Comparison of ENCODE assay signal across 16 cellular contexts in the genomic region with DNA sequence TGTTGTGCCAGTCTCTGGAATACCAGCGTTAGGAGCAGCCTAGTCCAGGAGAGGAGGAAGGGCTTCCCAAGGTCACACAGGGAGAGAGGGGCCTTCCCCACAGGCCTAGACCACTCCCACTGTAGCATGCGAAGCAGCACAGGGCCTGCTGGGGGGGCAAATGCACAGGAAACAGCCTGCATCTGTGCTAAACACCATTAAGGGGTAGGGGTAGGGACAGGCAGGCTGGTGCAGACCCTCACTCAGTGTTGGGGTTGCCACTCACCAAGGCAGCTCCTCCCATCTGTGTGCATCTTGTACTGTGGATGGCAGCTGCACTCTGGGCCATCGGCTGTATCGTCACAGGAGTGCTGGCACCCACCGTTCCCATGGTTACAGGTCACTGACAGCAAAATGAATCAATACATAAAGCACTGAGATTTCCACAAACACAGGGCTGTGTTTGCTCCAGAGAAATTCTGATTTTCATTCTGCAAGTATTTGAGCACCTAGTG. TPM values are rescaled to one million over a fixed set of nuclear protein-coding genes. Genes with fewer than 3 reads are reported as not detected.
DNase-seq lines count a peak whose midpoint lies in the region; ATAC-seq and TF ChIP-seq lines count a peak whose summit lies in the region.
"Had no signal": no experiment of that assay in that cellular context is flagged by ENCODE, and none has a peak within 500 bp of the region (broad histone marks: within the 10 kb centered on the region; RNA-seq: fewer than 3 reads in every experiment).

No MANE protein-coding gene starts in this region.

- TF ChIP-seq CTCF in natural killer cell (IDR thresholded peaks at IDR 0.05) (no peak), adrenal gland (IDR thresholded peaks at IDR 0.05) (no peak), dorsolateral prefrontal cortex (IDR thresholded peaks at IDR 0.05 in 54 of 56, conservative IDR thresholded peaks at IDR 0.05 in 2 of 56; ENCODE audit: low read depth in 1 of 56, partially characterized antibody in 56 of 56) (no peak)

- H3K27me3 ChIP-seq in adrenal gland (no peaks in the 10 kb centered on the region), muscle layer of colon (ENCODE audit: control insufficient read depth in 1 of 2, insufficient read depth in 2 of 2, low read length in 2 of 2) (no peaks in the 10 kb centered on the region), dorsolateral prefrontal cortex (no peaks in the 10 kb centered on the region)
- H3K27me3 ChIP-seq: testis had no signal

- H3K9me3 Mint-ChIP-seq in natural killer cell treated with Interleukin-12 subunit alpha and Interleukin-12 subunit beta and Interleukin-15 and Interleukin-18, amount 100 ng/mL, for 72 hours, result no peaks in the 10 kb centered on the region
- H3K9me3 Mint-ChIP-seq in natural killer cell, result no peaks in the 10 kb centered on the region
- H3K9me3 Mint-ChIP-seq: central memory CD8-positive, alpha-beta T cell; effector memory CD8-positive, alpha-beta T cell; mesothelial cell of epicardium had no signal

- no peak overlapping the region for H3K4me3 Mint-ChIP-seq in natural killer cell treated with Interleukin-12 subunit alpha and Interleukin-12 subunit beta and Interleukin-15 and Interleukin-18, amount 100 ng/mL, for 72 hours
- no peak overlapping the region for H3K4me3 Mint-ChIP-seq in natural killer cell
- H3K4me3 Mint-ChIP-seq: central memory CD8-positive, alpha-beta T cell; effector memory CD8-positive, alpha-beta T cell; mesothelial cell of epicardium had no signal

- H3K27ac ChIP-seq in adrenal gland (peak overlapping the region in 1 of 5 donors; percentile 9), muscle layer of colon (ENCODE audit: low read depth, low read length) (peak overlapping the region; percentile 19), dorsolateral prefrontal cortex (peak overlapping the region in 3 of 59 donors; percentile 21 to 55 (median 34))
- H3K27ac ChIP-seq: testis had no signal

- peak; percentile 34 to 37 for ATAC-seq in natural killer cell treated with Interleukin-12 subunit alpha and Interleukin-12 subunit beta and Interleukin-15 and Interleukin-18, amount 100 ng/mL, for 72 hours
- no peak for ATAC-seq in natural killer cell
- ATAC-seq: effector memory CD8-positive, alpha-beta T cell had no signal

- H3K4me3 ChIP-seq in adrenal gland (no peak overlapping the region), muscle layer of colon (ENCODE audit: low read depth in 1 of 2, low read length in 2 of 2) (peak overlapping the region; percentile 13 to 21), dorsolateral prefrontal cortex (no peak overlapping the region)
- H3K4me3 ChIP-seq: testis had no signal

- no peaks in the 10 kb centered on the region for H3K36me3 Mint-ChIP-seq in natural killer cell treated with Interleukin-12 subunit alpha and Interleukin-12 subunit beta and Interleukin-15 and Interleukin-18, amount 100 ng/mL, for 72 hours
- no peaks in the 10 kb centered on the region for H3K36me3 Mint-ChIP-seq in natural killer cell
- H3K36me3 Mint-ChIP-seq: mesothelial cell of epicardium had no signal

- no peaks in the 10 kb centered on the region for H3K9me3 ChIP-seq in adrenal gland (replicated peaks in 1 of 3)
- H3K9me3 ChIP-seq in muscle layer of colon (ENCODE audit: low read length), result no peaks in the 10 kb centered on the region
- H3K9me3 ChIP-seq: testis had no signal

- intact Hi-C loops in natural killer cell (cut with micrococcal nuclease) (no loop called here), adrenal gland (cut with DNase I) (no loop called here), dorsolateral prefrontal cortex (cut with DNase I) (no loop called here)

- H3K4me1 ChIP-seq in adrenal gland (replicated peaks in 1 of 2) (peaks cover 0 to 9% of the 10 kb centered on the region in 2 donors), muscle layer of colon (ENCODE audit: insufficient read depth, low read length) (peaks cover 16% of the 10 kb centered on the region)
- H3K4me1 ChIP-seq: testis had no signal

- H3K36me3 ChIP-seq in adrenal gland (replicated peaks in 1 of 2) (no peaks in the 10 kb centered on the region), muscle layer of colon (ENCODE audit: insufficient read depth, low read length) (no peaks in the 10 kb centered on the region)

- WGBS in adrenal gland, 4 donors, result 56 to 60% (median 57%) methylated on average over 2 to 5 of the region's 5 CpGs

- H3K4me1 Mint-ChIP-seq in natural killer cell treated with Interleukin-12 subunit alpha and Interleukin-12 subunit beta and Interleukin-15 and Interleukin-18, amount 100 ng/mL, for 72 hours (ENCODE audit: low read depth in 2 of 2), result peaks cover 0 to 3% of the 10 kb centered on the region in 2 donors
- no peaks in the 10 kb centered on the region for H3K4me1 Mint-ChIP-seq in natural killer cell
- H3K4me1 Mint-ChIP-seq: central memory CD8-positive, alpha-beta T cell had no signal

- peaks cover 15 to 44% of the 10 kb centered on the region in 2 donors for H3K27me3 Mint-ChIP-seq in natural killer cell treated with Interleukin-12 subunit alpha and Interleukin-12 subunit beta and Interleukin-15 and Interleukin-18, amount 100 ng/mL, for 72 hours
- peaks cover 8 to 13% of the 10 kb centered on the region in 2 donors for H3K27me3 Mint-ChIP-seq in natural killer cell (ENCODE audit: low read depth in 2 of 2)

- no peak overlapping the region for H3K27ac Mint-ChIP-seq in natural killer cell treated with Interleukin-12 subunit alpha and Interleukin-12 subunit beta and Interleukin-15 and Interleukin-18, amount 100 ng/mL, for 72 hours
- H3K27ac Mint-ChIP-seq in natural killer cell, result no peak overlapping the region
- H3K27ac Mint-ChIP-seq: effector memory CD8-positive, alpha-beta T cell; mesothelial cell of epicardium had no signal

- no peak for DNase-seq in natural killer cell treated with Interleukin-12 subunit alpha and Interleukin-12 subunit beta and Interleukin-15 and Interleukin-18, amount 100 ng/mL, for 72 hours (ENCODE audit: low spot score)
- DNase-seq in natural killer cell (no peak), adrenal gland (peak in 4 of 7 donors; percentile 44 to 77 (median 50)), dorsolateral prefrontal cortex (no peak), UCSD-AML1 (lab: John Stamatoyannopoulos, UW; ENCODE audit: unreplicated experiment) (no peak), NCI-H2107 treated with DMSO at 0.1 percent for 48 hours (lab: John Stamatoyannopoulos, UW; ENCODE audit: unreplicated experiment) (no peak)
- DNase-seq in NK-92 treated with Interleukin-12 subunit alpha and Interleukin-12 subunit beta, amount 100 ng/mL, for 24 hours (lab: John Stamatoyannopoulos, UW), result no peak
- DNase-seq: activated CD4-positive, alpha-beta T cell treated with anti-CD3 and anti-CD28 coated beads for 1 hour; activated gamma-delta T cell; effector memory CD8-positive, alpha-beta T cell; GDM1; stimulated activated CD4-positive, alpha-beta T cell treated with anti-CD3 and anti-CD28 coated beads, Interleukin-4, amount 100 ng/mL, for 24 hours; testis had no signal

- H3K9ac ChIP-seq in muscle layer of colon (ENCODE audit: low read length), result no peak overlapping the region

- TF ChIP-seq POLR2A in adrenal gland (IDR thresholded peaks at IDR 0.05), result no peak

RNA-seq across cellular contexts. Expression of a gene that starts 24.9 kb away (rescaled TPM):
- total RNA-seq in natural killer cell treated with Interleukin-12 subunit alpha and Interleukin-12 subunit beta and Interleukin-15 and Interleukin-18, amount 100 ng/mL, for 72 hours, result under 1 TPM in 1 of 2 donors, not detected in 1; 0.40 TPM
- not detected for total RNA-seq in natural killer cell
- total RNA-seq in adrenal gland, result 10 to 100 TPM in 2 of 8 donors, 1 to 10 TPM in 6; 1.9 to 47.6 (median 5.5) TPM
- polyA plus RNA-seq in adrenal gland, result 1 to 10 TPM; 2.3 to 3.8 (median 3.7) TPM
- total RNA-seq in dorsolateral prefrontal cortex, result 10 to 100 TPM in 4 of 120 experiments, 1 to 10 TPM in 116; 2.1 to 11.6 (median 4.9) TPM

Comparison
In these comparisons a context has a peak if more than half of its experiments do, and no peak if none do; other contexts are left out.
1. ATAC-seq: peak in natural killer cell treated with Interleukin-12 subunit alpha and Interleukin-12 subunit beta and Interleukin-15 and Interleukin-18, amount 100 ng/mL, for 72 hours (2 of 2); none in natural killer cell (0 of 3).
2. DNase-seq: peak in adrenal gland (4 of 7); none in natural killer cell treated with Interleukin-12 subunit alpha and Interleukin-12 subunit beta and Interleukin-15 and Interleukin-18, amount 100 ng/mL, for 72 hours (single experiment), natural killer cell (single experiment), dorsolateral prefrontal cortex (0 of 10), UCSD-AML1 (single experiment), NK-92 treated with Interleukin-12 subunit alpha and Interleukin-12 subunit beta, amount 100 ng/mL, for 24 hours (single experiment) and NCI-H2107 treated with DMSO at 0.1 percent for 48 hours (single experiment).
3. H3K4me3 ChIP-seq: peak in muscle layer of colon (2 of 2); none in adrenal gland (0 of 4) and dorsolateral prefrontal cortex (0 of 59).